In the genomic region with DNA sequence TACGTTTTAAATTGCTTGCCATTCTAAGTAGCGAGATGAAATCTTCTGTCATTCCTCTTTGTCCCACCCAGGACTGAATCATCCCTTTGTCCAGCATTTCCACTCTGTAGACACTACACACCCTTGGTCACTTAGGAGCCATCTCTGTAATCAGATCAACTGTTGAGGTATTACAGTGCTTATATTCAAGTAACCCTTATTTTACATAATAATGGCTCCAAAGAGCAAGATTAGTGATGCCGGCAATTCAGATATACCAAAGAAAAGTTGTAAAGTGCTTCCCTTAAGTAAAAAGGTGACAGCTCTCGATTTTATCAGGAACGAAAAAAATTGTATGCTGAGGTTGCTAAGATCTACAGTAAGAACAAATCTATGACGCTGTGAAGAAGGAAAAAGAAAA, we compare ENCODE assay signal across 1 cellular context.
TF ChIP-seq lines count a peak whose summit lies in the region.

No MANE protein-coding gene starts in this region.

TF ChIP-seq in GM23338, 12 proteins besides CTCF, POLR2A, EP300 and RAD21 (continued from another document):
- TF ChIP-seq, protein P1, sequence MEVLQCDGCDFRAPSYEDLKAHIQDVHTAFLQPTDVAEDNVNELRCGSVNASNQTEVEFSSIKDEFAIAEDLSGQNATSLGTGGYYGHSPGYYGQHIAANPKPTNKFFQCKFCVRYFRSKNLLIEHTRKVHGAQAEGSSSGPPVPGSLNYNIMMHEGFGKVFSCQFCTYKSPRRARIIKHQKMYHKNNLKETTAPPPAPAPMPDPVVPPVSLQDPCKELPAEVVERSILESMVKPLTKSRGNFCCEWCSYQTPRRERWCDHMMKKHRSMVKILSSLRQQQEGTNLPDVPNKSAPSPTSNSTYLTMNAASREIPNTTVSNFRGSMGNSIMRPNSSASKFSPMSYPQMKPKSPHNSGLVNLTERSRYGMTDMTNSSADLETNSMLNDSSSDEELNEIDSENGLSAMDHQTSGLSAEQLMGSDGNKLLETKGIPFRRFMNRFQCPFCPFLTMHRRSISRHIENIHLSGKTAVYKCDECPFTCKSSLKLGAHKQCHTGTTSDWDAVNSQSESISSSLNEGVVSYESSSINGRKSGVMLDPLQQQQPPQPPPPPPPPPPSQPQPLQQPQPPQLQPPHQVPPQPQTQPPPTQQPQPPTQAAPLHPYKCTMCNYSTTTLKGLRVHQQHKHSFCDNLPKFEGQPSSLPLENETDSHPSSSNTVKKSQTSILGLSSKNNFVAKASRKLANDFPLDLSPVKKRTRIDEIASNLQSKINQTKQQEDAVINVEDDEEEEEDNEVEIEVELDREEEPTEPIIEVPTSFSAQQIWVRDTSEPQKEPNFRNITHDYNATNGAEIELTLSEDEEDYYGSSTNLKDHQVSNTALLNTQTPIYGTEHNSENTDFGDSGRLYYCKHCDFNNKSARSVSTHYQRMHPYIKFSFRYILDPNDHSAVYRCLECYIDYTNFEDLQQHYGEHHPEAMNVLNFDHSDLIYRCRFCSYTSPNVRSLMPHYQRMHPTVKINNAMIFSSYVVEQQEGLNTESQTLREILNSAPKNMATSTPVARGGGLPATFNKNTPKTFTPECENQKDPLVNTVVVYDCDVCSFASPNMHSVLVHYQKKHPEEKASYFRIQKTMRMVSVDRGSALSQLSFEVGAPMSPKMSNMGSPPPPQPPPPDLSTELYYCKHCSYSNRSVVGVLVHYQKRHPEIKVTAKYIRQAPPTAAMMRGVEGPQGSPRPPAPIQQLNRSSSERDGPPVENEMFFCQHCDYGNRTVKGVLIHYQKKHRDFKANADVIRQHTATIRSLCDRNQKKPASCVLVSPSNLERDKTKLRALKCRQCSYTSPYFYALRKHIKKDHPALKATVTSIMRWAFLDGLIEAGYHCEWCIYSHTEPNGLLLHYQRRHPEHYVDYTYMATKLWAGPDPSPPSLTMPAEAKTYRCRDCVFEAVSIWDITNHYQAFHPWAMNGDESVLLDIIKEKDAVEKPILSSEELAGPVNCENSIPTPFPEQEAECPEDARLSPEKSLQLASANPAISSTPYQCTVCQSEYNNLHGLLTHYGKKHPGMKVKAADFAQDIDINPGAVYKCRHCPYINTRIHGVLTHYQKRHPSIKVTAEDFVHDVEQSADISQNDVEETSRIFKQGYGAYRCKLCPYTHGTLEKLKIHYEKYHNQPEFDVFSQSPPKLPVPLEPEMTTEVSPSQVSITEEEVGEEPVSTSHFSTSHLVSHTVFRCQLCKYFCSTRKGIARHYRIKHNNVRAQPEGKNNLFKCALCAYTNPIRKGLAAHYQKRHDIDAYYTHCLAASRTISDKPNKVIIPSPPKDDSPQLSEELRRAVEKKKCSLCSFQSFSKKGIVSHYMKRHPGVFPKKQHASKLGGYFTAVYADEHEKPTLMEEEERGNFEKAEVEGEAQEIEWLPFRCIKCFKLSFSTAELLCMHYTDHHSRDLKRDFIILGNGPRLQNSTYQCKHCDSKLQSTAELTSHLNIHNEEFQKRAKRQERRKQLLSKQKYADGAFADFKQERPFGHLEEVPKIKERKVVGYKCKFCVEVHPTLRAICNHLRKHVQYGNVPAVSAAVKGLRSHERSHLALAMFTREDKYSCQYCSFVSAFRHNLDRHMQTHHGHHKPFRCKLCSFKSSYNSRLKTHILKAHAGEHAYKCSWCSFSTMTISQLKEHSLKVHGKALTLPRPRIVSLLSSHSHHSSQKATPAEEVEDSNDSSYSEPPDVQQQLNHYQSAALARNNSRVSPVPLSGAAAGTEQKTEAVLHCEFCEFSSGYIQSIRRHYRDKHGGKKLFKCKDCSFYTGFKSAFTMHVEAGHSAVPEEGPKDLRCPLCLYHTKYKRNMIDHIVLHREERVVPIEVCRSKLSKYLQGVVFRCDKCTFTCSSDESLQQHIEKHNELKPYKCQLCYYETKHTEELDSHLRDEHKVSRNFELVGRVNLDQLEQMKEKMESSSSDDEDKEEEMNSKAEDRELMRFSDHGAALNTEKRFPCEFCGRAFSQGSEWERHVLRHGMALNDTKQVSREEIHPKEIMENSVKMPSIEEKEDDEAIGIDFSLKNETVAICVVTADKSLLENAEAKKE (CRISPR knock-in tag; IDR thresholded peaks at IDR 0.05), result no peak
- TF ChIP-seq, protein P2, sequence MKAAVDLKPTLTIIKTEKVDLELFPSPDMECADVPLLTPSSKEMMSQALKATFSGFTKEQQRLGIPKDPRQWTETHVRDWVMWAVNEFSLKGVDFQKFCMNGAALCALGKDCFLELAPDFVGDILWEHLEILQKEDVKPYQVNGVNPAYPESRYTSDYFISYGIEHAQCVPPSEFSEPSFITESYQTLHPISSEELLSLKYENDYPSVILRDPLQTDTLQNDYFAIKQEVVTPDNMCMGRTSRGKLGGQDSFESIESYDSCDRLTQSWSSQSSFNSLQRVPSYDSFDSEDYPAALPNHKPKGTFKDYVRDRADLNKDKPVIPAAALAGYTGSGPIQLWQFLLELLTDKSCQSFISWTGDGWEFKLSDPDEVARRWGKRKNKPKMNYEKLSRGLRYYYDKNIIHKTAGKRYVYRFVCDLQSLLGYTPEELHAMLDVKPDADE (IDR thresholded peaks at IDR 0.05), result no peak
- TF ChIP-seq EZH2 (IDR thresholded peaks at IDR 0.05; ENCODE audit: low read depth, unreplicated experiment), result no peak
- no peak for TF ChIP-seq NANOG (IDR thresholded peaks at IDR 0.05; ENCODE audit: borderline replicate concordance)
- TF ChIP-seq EZH2phosphoT487 (IDR thresholded peaks at IDR 0.05; ENCODE audit: unreplicated experiment), result no peak
- TF ChIP-seq ZNF331 (CRISPR knock-in tag; IDR thresholded peaks at IDR 0.05; ENCODE audit: low read depth), result no peak
- no peak for TF ChIP-seq CREB1 (CRISPR knock-in tag; IDR thresholded peaks at IDR 0.05; ENCODE audit: low read depth)
- TF ChIP-seq POLR2AphosphoS5 (IDR thresholded peaks at IDR 0.05; ENCODE audit: low read depth), result no peak
TF ChIP-seq in GM23338: peak in this region for 0.
